In the genomic region with DNA sequence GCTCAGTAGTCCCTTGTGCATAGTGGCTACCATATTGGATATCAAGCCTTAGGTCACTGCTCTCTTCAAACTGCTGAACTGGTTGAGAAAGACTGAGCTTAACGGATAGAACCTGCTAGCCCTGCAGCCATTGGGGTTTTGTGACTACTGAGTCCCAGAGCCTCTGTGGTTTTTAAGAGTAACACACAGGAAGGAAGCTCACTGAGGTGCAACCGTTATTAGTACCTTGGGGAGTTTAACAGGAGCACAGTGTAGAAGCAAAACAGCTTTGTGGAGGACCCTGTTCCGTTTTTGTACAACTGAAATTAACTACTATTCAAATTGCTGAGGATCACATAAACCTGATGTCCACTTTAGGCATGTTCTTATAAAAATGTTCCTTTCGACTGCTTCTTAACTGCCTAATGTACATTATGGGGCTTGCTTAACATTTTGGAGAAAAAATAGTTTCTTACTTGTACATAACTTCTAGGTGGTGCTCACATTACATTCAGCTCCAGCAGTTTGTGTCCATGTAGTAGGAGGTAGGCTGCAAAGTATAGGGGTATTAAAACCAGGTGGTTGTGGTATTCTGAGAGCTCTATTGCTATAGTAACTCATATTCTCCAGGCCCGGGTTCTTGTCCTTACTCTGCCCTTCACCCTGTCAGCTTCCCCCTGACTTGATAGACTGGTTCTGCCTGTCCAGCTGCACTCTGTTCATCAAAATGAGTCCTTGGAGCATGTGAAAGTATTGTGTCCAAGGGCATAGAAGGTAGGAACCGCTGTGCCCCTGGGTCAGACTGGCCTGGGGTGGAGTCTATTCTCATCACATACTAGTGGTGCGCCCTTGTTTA, we compare ENCODE assay signal across 1 cellular context.
TF ChIP-seq lines count a peak whose summit lies in the region.

No MANE protein-coding gene starts in this region.

TF ChIP-seq in WTC11, 78 proteins besides CTCF, POLR2A, EP300 and RAD21 (continued from another document):
- TF ChIP-seq, protein P1, sequence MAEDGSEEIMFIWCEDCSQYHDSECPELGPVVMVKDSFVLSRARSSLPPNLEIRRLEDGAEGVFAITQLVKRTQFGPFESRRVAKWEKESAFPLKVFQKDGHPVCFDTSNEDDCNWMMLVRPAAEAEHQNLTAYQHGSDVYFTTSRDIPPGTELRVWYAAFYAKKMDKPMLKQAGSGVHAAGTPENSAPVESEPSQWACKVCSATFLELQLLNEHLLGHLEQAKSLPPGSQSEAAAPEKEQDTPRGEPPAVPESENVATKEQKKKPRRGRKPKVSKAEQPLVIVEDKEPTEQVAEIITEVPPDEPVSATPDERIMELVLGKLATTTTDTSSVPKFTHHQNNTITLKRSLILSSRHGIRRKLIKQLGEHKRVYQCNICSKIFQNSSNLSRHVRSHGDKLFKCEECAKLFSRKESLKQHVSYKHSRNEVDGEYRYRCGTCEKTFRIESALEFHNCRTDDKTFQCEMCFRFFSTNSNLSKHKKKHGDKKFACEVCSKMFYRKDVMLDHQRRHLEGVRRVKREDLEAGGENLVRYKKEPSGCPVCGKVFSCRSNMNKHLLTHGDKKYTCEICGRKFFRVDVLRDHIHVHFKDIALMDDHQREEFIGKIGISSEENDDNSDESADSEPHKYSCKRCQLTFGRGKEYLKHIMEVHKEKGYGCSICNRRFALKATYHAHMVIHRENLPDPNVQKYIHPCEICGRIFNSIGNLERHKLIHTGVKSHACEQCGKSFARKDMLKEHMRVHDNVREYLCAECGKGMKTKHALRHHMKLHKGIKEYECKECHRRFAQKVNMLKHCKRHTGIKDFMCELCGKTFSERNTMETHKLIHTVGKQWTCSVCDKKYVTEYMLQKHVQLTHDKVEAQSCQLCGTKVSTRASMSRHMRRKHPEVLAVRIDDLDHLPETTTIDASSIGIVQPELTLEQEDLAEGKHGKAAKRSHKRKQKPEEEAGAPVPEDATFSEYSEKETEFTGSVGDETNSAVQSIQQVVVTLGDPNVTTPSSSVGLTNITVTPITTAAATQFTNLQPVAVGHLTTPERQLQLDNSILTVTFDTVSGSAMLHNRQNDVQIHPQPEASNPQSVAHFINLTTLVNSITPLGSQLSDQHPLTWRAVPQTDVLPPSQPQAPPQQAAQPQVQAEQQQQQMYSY (CRISPR knock-in tag; IDR thresholded peaks at IDR 0.05) = no peak
- TF ChIP-seq RELA (CRISPR knock-in tag; IDR thresholded peaks at IDR 0.05; ENCODE audit: borderline replicate concordance) = no peak
- TF ChIP-seq SMAD3 (CRISPR knock-in tag; IDR thresholded peaks at IDR 0.05; ENCODE audit: borderline replicate concordance) = no peak
- TF ChIP-seq ZNF416 (CRISPR knock-in tag; IDR thresholded peaks at IDR 0.05) = no peak
